11 cellular contexts compared by ENCODE assay signal in the genomic region with DNA sequence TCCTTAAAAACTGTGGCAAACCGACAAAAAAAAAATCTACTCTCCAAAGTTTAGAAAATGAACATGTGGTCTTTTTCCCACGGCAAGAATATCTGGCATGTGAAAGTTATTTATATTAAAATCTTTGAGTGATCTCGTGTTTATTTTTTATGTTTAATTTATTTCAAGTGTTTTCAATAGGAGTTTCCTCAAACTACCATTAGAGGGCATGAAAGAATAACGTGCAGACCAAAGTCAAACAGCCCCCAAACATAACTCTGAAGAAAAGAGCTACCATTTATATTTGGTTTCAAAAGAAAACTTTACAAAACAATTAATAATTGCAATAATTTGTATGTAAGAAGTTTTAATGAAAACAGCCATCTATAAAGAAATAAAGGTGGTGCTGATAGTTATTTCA.
DNase-seq lines count a peak whose midpoint lies in the region; ATAC-seq, FAIRE-seq and TF ChIP-seq lines count a peak whose summit lies in the region.
"Had no signal": no experiment of that assay in that cellular context is flagged by ENCODE, and none has a peak within 500 bp of the region (broad histone marks: within the 10 kb centered on the region; RNA-seq: fewer than 3 reads in every experiment).

No MANE protein-coding gene starts in this region.

- H3K4me1 ChIP-seq in A549: no peaks in the 10 kb centered on the region

- H3K36me3 Mint-ChIP-seq in CD4-positive, alpha-beta T cell (ENCODE audit: low read depth): no peaks in the 10 kb centered on the region
- H3K36me3 Mint-ChIP-seq: naive thymus-derived CD8-positive, alpha-beta T cell had no signal

- WGBS in A549 (ENCODE audit: missing lambda C conversion rate): 1% methylated on average over 4 of the region's 4 CpGs

- H3K27me3 ChIP-seq in CD4-positive, alpha-beta T cell (ENCODE audit: control insufficient read depth, insufficient read depth, low read length): no peaks in the 10 kb centered on the region

- CTCF ChIA-PET in A549 (lab: Yijun Ruan, JAX): interaction anchor here (0.7 kb wide), 1 partner anchor 9 kb away, joined by 4 read pairs; no protein-coding TSS in a partner anchor
- CTCF ChIA-PET in CD4-positive, alpha-beta T cell (lab: Charles Lee): no interaction called here

- no peak for FAIRE-seq in A549 (lab: Jason Lieb, UNC)
- peak; percentile 69 for FAIRE-seq in frontal cortex (lab: Jason Lieb, UNC)

- no peak overlapping the region for H3K27ac Mint-ChIP-seq in CD4-positive, alpha-beta T cell
- H3K27ac Mint-ChIP-seq: naive thymus-derived CD8-positive, alpha-beta T cell; stimulated activated naive CD8-positive, alpha-beta T cell treated with anti-CD3 and anti-CD28 coated beads, Interleukin-15, amount 100 ng/mL, for 72 hours had no signal

- H3K4me3 Mint-ChIP-seq in CD4-positive, alpha-beta T cell: no peak overlapping the region
- H3K4me3 Mint-ChIP-seq: central memory CD8-positive, alpha-beta T cell; naive thymus-derived CD8-positive, alpha-beta T cell; stimulated activated naive CD8-positive, alpha-beta T cell treated with anti-CD3 and anti-CD28 coated beads, Interleukin-15, amount 100 ng/mL, for 72 hours had no signal

- H3K27ac ChIP-seq in A549: no peak overlapping the region
- no peak overlapping the region for H3K27ac ChIP-seq in CD4-positive, alpha-beta T cell (ENCODE audit: low read depth, low read length)

- peak in 1 of 2 experiments; percentile 10 for DNase-seq in A549 (ENCODE audit: low read depth in 1 of 2, low spot score in 1 of 2)
- no peak for DNase-seq in GM12864 (ENCODE audit: low read depth)
- DNase-seq in RPMI7951 (ENCODE audit: low read depth): peak; percentile 16
- no peak for DNase-seq in frontal cortex (ENCODE audit: low spot score in 2 of 2)
- no peak for DNase-seq in posterior vena cava (ENCODE audit: low spot score)
- DNase-seq in CD4-positive, alpha-beta T cell: no peak
- DNase-seq: naive thymus-derived CD8-positive, alpha-beta T cell; stimulated activated naive CD8-positive, alpha-beta T cell treated with anti-CD3 and anti-CD28 coated beads, Interleukin-15, amount 100 ng/mL, for 72 hours had no signal

- intact Hi-C loops in posterior vena cava (cut with DNase I): no loop called here
- intact Hi-C loops in CD4-positive, alpha-beta T cell (cut with DNase I, micrococcal nuclease): no loop called here

- H3K9me3 ChIP-seq in A549: no peaks in the 10 kb centered on the region
- no peaks in the 10 kb centered on the region for H3K9me3 ChIP-seq in CD4-positive, alpha-beta T cell (ENCODE audit: control insufficient read depth, low read length)

- TF ChIP-seq RAD21 in A549 (conservative IDR thresholded peaks at IDR 0.05 in 1 of 2, IDR thresholded peaks at IDR 0.05 in 1 of 2): peak; percentile 34 to 37; a peak in 3 of 5 replicates

- TF ChIP-seq CTCF in A549 (IDR thresholded peaks at IDR 0.05) (peak; percentile 28; the same call in 1 of the 3 replicates), GM12864 (IDR thresholded peaks at IDR 0.05; ENCODE audit: low read depth, low read length, missing control alignments) (peak; percentile 5)
- no peak for TF ChIP-seq CTCF in CD4-positive, alpha-beta T cell (IDR thresholded peaks at IDR 0.05)

- peaks cover 9% of the 10 kb centered on the region for H3K9me3 Mint-ChIP-seq in CD4-positive, alpha-beta T cell
- H3K9me3 Mint-ChIP-seq: central memory CD8-positive, alpha-beta T cell; stimulated activated naive CD8-positive, alpha-beta T cell treated with anti-CD3 and anti-CD28 coated beads, Interleukin-15, amount 100 ng/mL, for 72 hours had no signal

- ATAC-seq in A549: no peak
- no peak for ATAC-seq in HG02610 (IDR thresholded peaks at IDR 0.05; ENCODE audit: unreplicated experiment)
- ATAC-seq in GM21529 (IDR thresholded peaks at IDR 0.05; ENCODE audit: unreplicated experiment): no peak
- no peak for ATAC-seq in CD4-positive, alpha-beta T cell (ENCODE audit: poor library complexity)
- ATAC-seq: naive thymus-derived CD8-positive, alpha-beta T cell; stimulated activated naive CD8-positive, alpha-beta T cell treated with anti-CD3 and anti-CD28 coated beads, Interleukin-15, amount 100 ng/mL, for 72 hours had no signal

- TF ChIP-seq POLR2A in A549 (IDR thresholded peaks at IDR 0.05; ENCODE audit: low read length): no peak

- POLR2A ChIA-PET in A549 (lab: Yijun Ruan, JAX): no interaction called here
- POLR2A ChIA-PET in CD4-positive, alpha-beta T cell (lab: Charles Lee): no interaction called here

- TF ChIP-seq EP300 in A549 (IDR thresholded peaks at IDR 0.05): no peak

- H3K27me3 Mint-ChIP-seq in CD4-positive, alpha-beta T cell: no peaks in the 10 kb centered on the region
- H3K27me3 Mint-ChIP-seq: central memory CD8-positive, alpha-beta T cell; naive thymus-derived CD8-positive, alpha-beta T cell; stimulated activated naive CD8-positive, alpha-beta T cell treated with anti-CD3 and anti-CD28 coated beads, Interleukin-15, amount 100 ng/mL, for 72 hours had no signal

- no peaks in the 10 kb centered on the region for H3K4me1 Mint-ChIP-seq in CD4-positive, alpha-beta T cell (ENCODE audit: low read depth)
- H3K4me1 Mint-ChIP-seq: central memory CD8-positive, alpha-beta T cell; naive thymus-derived CD8-positive, alpha-beta T cell; stimulated activated naive CD8-positive, alpha-beta T cell treated with anti-CD3 and anti-CD28 coated beads, Interleukin-15, amount 100 ng/mL, for 72 hours had no signal

- H3K4me3 ChIP-seq in A549 (no peak overlapping the region), GM12864 (ENCODE audit: low read depth, low read length) (no peak overlapping the region)

- H3K4me2 ChIP-seq in A549: no peak overlapping the region

TF ChIP-seq in A549, 52 proteins besides CTCF, POLR2A, EP300 and RAD21:
- no peak for TF ChIP-seq FOSL2 (IDR thresholded peaks at IDR 0.05)
- no peak for TF ChIP-seq FOSL2 (CRISPR knock-in tag; IDR thresholded peaks at IDR 0.05)
- TF ChIP-seq, protein P1, sequence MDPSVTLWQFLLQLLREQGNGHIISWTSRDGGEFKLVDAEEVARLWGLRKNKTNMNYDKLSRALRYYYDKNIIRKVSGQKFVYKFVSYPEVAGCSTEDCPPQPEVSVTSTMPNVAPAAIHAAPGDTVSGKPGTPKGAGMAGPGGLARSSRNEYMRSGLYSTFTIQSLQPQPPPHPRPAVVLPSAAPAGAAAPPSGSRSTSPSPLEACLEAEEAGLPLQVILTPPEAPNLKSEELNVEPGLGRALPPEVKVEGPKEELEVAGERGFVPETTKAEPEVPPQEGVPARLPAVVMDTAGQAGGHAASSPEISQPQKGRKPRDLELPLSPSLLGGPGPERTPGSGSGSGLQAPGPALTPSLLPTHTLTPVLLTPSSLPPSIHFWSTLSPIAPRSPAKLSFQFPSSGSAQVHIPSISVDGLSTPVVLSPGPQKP (IDR thresholded peaks at IDR 0.05; ENCODE audit: low read depth, low read length): no peak
- 0 out of 3 replicates have a peak, but pooled peaks have one; percentile 19 for TF ChIP-seq SMC3 (IDR thresholded peaks at IDR 0.05)
- no peak for TF ChIP-seq TP53 (CRISPR knock-in tag; IDR thresholded peaks at IDR 0.05)
